Comparison of ENCODE assay signal across 8 cellular contexts in genomic region chr1:174964261-174964984, GRCh38. TPM values are rescaled to one million over a fixed set of nuclear protein-coding genes. Genes with fewer than 3 reads are reported as not detected.
DNase-seq lines count a peak whose midpoint lies in the region; ATAC-seq and TF ChIP-seq lines count a peak whose summit lies in the region.

No MANE protein-coding gene starts in this region.

- no peaks in the 10 kb centered on the region for H3K9me3 Mint-ChIP-seq in activated T-helper 17 cell treated with anti-CD3 and anti-CD28 coated beads, Interleukin-2, amount 50 U/mL, for 72 hours

- H3K4me1 Mint-ChIP-seq in activated T-helper 17 cell treated with anti-CD3 and anti-CD28 coated beads, Interleukin-2, amount 50 U/mL, for 72 hours, result peaks cover 42% of the 10 kb centered on the region

- H3K36me3 ChIP-seq in uterus, result no peaks in the 10 kb centered on the region
- no peaks in the 10 kb centered on the region for H3K36me3 ChIP-seq in thyroid gland

- DNase-seq in AG10803 (ENCODE audit: low read depth) (peak; percentile 29), Kasumi-1 (lab: John Stamatoyannopoulos, UW) (peak; percentile 40 to 48), kidney tubule cell (ENCODE audit: low spot score) (peak; percentile 50), uterus (no peak), Ammon's horn (ENCODE audit: low spot score) (no peak), thyroid gland (no peak), EL (no peak)

- intact Hi-C loops in uterus (cut with DNase I; ENCODE audit: low total_unique reads), result no loop called here
- intact Hi-C loops in thyroid gland (cut with DNase I), result no loop called here

- peak overlapping the region; percentile 86 for H3K27ac Mint-ChIP-seq in activated T-helper 17 cell treated with anti-CD3 and anti-CD28 coated beads, Interleukin-2, amount 50 U/mL, for 72 hours

- H3K4me3 Mint-ChIP-seq in activated T-helper 17 cell treated with anti-CD3 and anti-CD28 coated beads, Interleukin-2, amount 50 U/mL, for 72 hours, result peak overlapping the region; percentile 72

- H3K4me1 ChIP-seq in uterus (peaks cover 4 to 15% of the 10 kb centered on the region in 2 donors), thyroid gland (peaks cover 6 to 19% of the 10 kb centered on the region in 2 donors)

- peaks cover 14% of the 10 kb centered on the region for H3K36me3 Mint-ChIP-seq in activated T-helper 17 cell treated with anti-CD3 and anti-CD28 coated beads, Interleukin-2, amount 50 U/mL, for 72 hours (ENCODE audit: low read depth)

- ATAC-seq in activated T-helper 17 cell treated with anti-CD3 and anti-CD28 coated beads, Interleukin-2, amount 50 U/mL, for 72 hours (replicated peaks), result peak; percentile 85

- H3K9me3 ChIP-seq in uterus (no peaks in the 10 kb centered on the region), thyroid gland (no peaks in the 10 kb centered on the region)

- TF ChIP-seq POLR2A in uterus (IDR thresholded peaks at IDR 0.05) (no peak), thyroid gland (IDR thresholded peaks at IDR 0.05) (no peak)

- no peaks in the 10 kb centered on the region for H3K27me3 ChIP-seq in uterus
- no peaks in the 10 kb centered on the region for H3K27me3 ChIP-seq in thyroid gland

- H3K27ac ChIP-seq in uterus, result peak overlapping the region; percentile 71 to 84
- peak overlapping the region in 1 of 3 donors; percentile 1 for H3K27ac ChIP-seq in thyroid gland

- no peaks in the 10 kb centered on the region for H3K27me3 Mint-ChIP-seq in activated T-helper 17 cell treated with anti-CD3 and anti-CD28 coated beads, Interleukin-2, amount 50 U/mL, for 72 hours

- H3K4me3 ChIP-seq in AG10803 (ENCODE audit: low read length) (no peak overlapping the region), uterus (peak overlapping the region in 1 of 2 donors; percentile 14), thyroid gland (replicated peaks in 1 of 3) (no peak overlapping the region)

- WGBS in thyroid gland, 2 donors, result 57 to 71% methylated on average over 6 of the region's 6 CpGs

- TF ChIP-seq CTCF in AG10803 (conservative IDR thresholded peaks at IDR 0.05; ENCODE audit: low read length) (no peak), uterus (IDR thresholded peaks at IDR 0.05) (no peak), thyroid gland (IDR thresholded peaks at IDR 0.05) (no peak)

RNA-seq across cellular contexts. Expression of gene CACYBP, which starts 35.3 kb away (rescaled TPM):
- total RNA-seq in activated T-helper 17 cell treated with anti-CD3 and anti-CD28 coated beads, Interleukin-2, amount 50 U/mL, for 72 hours, result 100 to 1,000 TPM; 289 to 427 TPM
- 100 to 1,000 TPM in 1 of 4 donors, 10 to 100 TPM in 3; 65.9 to 104 (median 83.4) TPM for total RNA-seq in uterus
- 10 to 100 TPM; 38.4 to 84.8 (median 64.3) TPM for total RNA-seq in thyroid gland

RNA-seq across cellular contexts. Expression of gene MRPS14, which starts 58.8 kb away (rescaled TPM):
- total RNA-seq in activated T-helper 17 cell treated with anti-CD3 and anti-CD28 coated beads, Interleukin-2, amount 50 U/mL, for 72 hours, result 10 to 100 TPM; 25.0 to 31.5 TPM
- total RNA-seq in uterus (10 to 100 TPM in 3 of 4 donors, 1 to 10 TPM in 1; 6.4 to 50.3 (median 35.3) TPM), thyroid gland (10 to 100 TPM; 30.6 to 43.8 (median 38.4) TPM)

Comparison
In these comparisons a context has a peak if more than half of its experiments do, and no peak if none do; other contexts are left out.
1. DNase-seq: peak in AG10803 (single experiment), Kasumi-1 (2 of 2) and kidney tubule cell (single experiment); none in uterus (0 of 2), Ammon's horn (single experiment), thyroid gland (0 of 2) and EL (single experiment).